Comparison of ENCODE assay signal across 21 cellular contexts in genomic region chr2:112023707-112024106, GRCh38.
"Had no signal": no experiment of that assay in that cellular context is flagged by ENCODE, and none has a peak within 500 bp of the region (broad histone marks: within the 10 kb centered on the region; RNA-seq: fewer than 3 reads in every experiment).

No MANE protein-coding gene starts in this region.

- H3K27me3 Mint-ChIP-seq: activated naive CD8-positive, alpha-beta T cell treated with anti-CD3 and anti-CD28 coated beads for 36 hours had no signal

- H3K27ac Mint-ChIP-seq: activated CD8-positive, alpha-beta T cell treated with anti-CD3 and anti-CD28 coated beads for 36 hours; activated naive CD4-positive, alpha-beta T cell treated with anti-CD3 and anti-CD28 coated beads, Interleukin-2, amount 10 ng/mL, durations not matched to agents 7 days and 5 days; activated naive CD8-positive, alpha-beta T cell treated with anti-CD3 and anti-CD28 coated beads for 36 hours; activated T-cell treated with anti-CD3 and anti-CD28 coated beads, Interleukin-2, amount 50 U/mL, for 72 hours; activated T-helper 2 cell treated with anti-CD3 and anti-CD28 coated beads, Interferon-gamma antibody, Interleukin-2, Interleukin-4, amounts not matched to agents 10 μg/mL and 5 μg/mL and 100 μg/mL, durations not matched to agents 14 hours and 24 hours and 36 hours; T-cell had no signal

- H3K4me3 Mint-ChIP-seq: activated CD8-positive, alpha-beta T cell treated with anti-CD3 and anti-CD28 coated beads for 36 hours; activated naive CD4-positive, alpha-beta T cell treated with anti-CD3 and anti-CD28 coated beads, Interleukin-2, amount 10 ng/mL, durations not matched to agents 7 days and 5 days; activated naive CD8-positive, alpha-beta T cell treated with anti-CD3 and anti-CD28 coated beads for 36 hours; activated T-cell treated with anti-CD3 and anti-CD28 coated beads, Interleukin-2, amount 50 U/mL, for 72 hours; T-cell had no signal

- DNase-seq: activated CD4-positive, alpha-beta T cell treated with anti-CD3 and anti-CD28 coated beads for 4 hours; activated CD8-positive, alpha-beta memory T cell treated with anti-CD3 and anti-CD28 coated beads, Interleukin-2, amount 50 U/mL, for 4 hours; activated CD8-positive, alpha-beta T cell treated with anti-CD3 and anti-CD28 coated beads for 36 hours; activated gamma-delta T cell treated with Interleukin-2 at 50 U/mL for 16 hours; activated naive CD4-positive, alpha-beta T cell treated with anti-CD3 and anti-CD28 coated beads, Interleukin-2, amount 10 ng/mL, durations not matched to agents 7 days and 5 days; activated naive CD8-positive, alpha-beta T cell treated with anti-CD3 and anti-CD28 coated beads for 36 hours; activated T-cell treated with anti-CD3 and anti-CD28 coated beads, Interleukin-2, amount 50 U/mL, for 72 hours; Kasumi-1; NCI-H1048; NCI-H146; NCI-H187 treated with DMSO at 0.1 percent for 48 hours; NCI-H2171; NCI-H226; NCI-H526; PC-3; SIG-M5; T-cell; T-helper 2 cell; WERI-Rb-1 had no signal

- H3K36me3 ChIP-seq: WERI-Rb-1 had no signal

- H3K27ac ChIP-seq: WERI-Rb-1 had no signal

- H3K4me3 ChIP-seq: K562 had no signal

- ATAC-seq: activated CD8-positive, alpha-beta T cell treated with anti-CD3 and anti-CD28 coated beads for 36 hours; activated T-cell treated with anti-CD3 and anti-CD28 coated beads, Interleukin-2, amount 50 U/mL, for 72 hours; K562; PC-3; T-cell had no signal

- H3K4me1 Mint-ChIP-seq: activated naive CD4-positive, alpha-beta T cell treated with anti-CD3 and anti-CD28 coated beads, Interleukin-2, amount 10 ng/mL, durations not matched to agents 7 days and 5 days; activated naive CD8-positive, alpha-beta T cell treated with anti-CD3 and anti-CD28 coated beads for 36 hours; T-cell had no signal

- H3K36me3 Mint-ChIP-seq: activated naive CD4-positive, alpha-beta T cell treated with anti-CD3 and anti-CD28 coated beads, Interleukin-2, amount 10 ng/mL, durations not matched to agents 7 days and 5 days; activated naive CD8-positive, alpha-beta T cell treated with anti-CD3 and anti-CD28 coated beads for 36 hours; T-cell had no signal

- H3K9me3 Mint-ChIP-seq: activated CD8-positive, alpha-beta T cell treated with anti-CD3 and anti-CD28 coated beads for 36 hours; activated naive CD4-positive, alpha-beta T cell treated with anti-CD3 and anti-CD28 coated beads, Interleukin-2, amount 10 ng/mL, durations not matched to agents 7 days and 5 days; activated naive CD8-positive, alpha-beta T cell treated with anti-CD3 and anti-CD28 coated beads for 36 hours; activated T-cell treated with anti-CD3 and anti-CD28 coated beads, Interleukin-2, amount 50 U/mL, for 72 hours; activated T-helper 2 cell treated with anti-CD3 and anti-CD28 coated beads, Interferon-gamma antibody, Interleukin-2, Interleukin-4, amounts not matched to agents 10 μg/mL and 5 μg/mL and 100 μg/mL, durations not matched to agents 14 hours and 24 hours and 36 hours; T-cell had no signal
